15 cellular contexts compared by ENCODE assay signal in the genomic region with DNA sequence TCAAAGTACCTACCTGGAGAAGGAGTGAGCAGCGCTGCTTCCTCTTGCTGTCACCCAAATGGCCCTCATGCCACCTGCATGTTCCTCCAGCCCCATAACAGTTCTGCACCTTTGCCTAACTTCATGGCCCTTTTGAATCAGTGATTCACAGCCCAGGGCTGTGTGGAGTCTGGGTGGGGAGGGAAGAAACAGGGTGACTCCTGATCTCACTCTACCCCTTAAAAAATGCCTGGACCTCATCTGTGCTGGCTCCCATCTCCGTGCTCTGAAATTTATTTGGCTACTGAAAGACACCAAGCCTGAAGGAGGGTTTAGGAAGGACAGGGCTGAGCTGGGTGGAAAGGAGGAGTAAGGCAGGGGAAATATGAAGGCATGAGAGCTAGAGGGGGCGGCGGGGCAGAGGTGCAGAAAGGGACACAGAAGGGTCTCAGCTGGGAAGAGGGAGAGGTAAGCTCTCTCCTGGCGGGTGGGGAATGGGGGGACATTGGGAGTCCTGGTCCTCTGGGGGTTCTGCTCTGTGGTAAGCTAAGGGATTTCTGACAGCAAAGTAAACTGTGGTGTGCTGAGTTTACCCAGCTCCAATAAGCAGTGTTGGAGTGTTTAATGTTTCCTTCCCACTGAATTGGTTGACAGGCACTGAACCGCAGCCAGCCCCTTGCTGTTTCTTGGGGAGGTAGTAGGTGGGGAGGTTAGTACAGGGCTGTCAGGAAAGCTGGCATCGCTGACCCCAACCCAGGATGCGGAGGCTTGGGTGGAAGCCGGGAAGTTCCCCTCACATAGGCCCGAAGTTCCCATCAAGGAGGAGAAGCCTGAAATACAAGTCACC.
DNase-seq lines count a peak whose midpoint lies in the region; ATAC-seq and TF ChIP-seq lines count a peak whose summit lies in the region.
"Had no signal": no experiment of that assay in that cellular context is flagged by ENCODE, and none has a peak within 500 bp of the region (broad histone marks: within the 10 kb centered on the region; RNA-seq: fewer than 3 reads in every experiment).

No MANE protein-coding gene starts in this region.

- no peak for TF ChIP-seq POLR2A in ovary (IDR thresholded peaks at IDR 0.05)

- 20 to 25% (median 21%) methylated on average over 10 of the region's 10 CpGs for WGBS in ovary, 3 donors

- H3K4me3 ChIP-seq in ACC112 (ENCODE audit: low read depth, low read length): peak overlapping the region; percentile 47; the same call in 1 of the 2 replicates
- H3K4me3 ChIP-seq in ovary: no peak overlapping the region
- H3K4me3 ChIP-seq: pancreas had no signal

- H3K36me3 ChIP-seq in ACC112 (ENCODE audit: insufficient read depth, low read length): no peaks in the 10 kb centered on the region
- no peaks in the 10 kb centered on the region for H3K36me3 ChIP-seq in ovary
- H3K36me3 ChIP-seq: pancreas had no signal

- DNase-seq in M059J (ENCODE audit: low read depth) (peak; percentile 22), foreskin keratinocyte (no peak), ovary (no peak), NCI-H1436 treated with DMSO at 0.1 percent for 48 hours (lab: John Stamatoyannopoulos, UW) (no peak), NCI-H1436 (lab: John Stamatoyannopoulos, UW) (no peak)
- DNase-seq: activated CD8-positive, alpha-beta memory T cell treated with anti-CD3 and anti-CD28 coated beads for 24 hours; hippocampal formation; stimulated activated CD4-positive, alpha-beta T cell treated with anti-CD3 and anti-CD28 coated beads, Interleukin-1b, Interleukin-23, amount 100 ng/mL, for 48 hours; T1000 had no signal

- no peak for TF ChIP-seq EP300 in ovary (IDR thresholded peaks at IDR 0.05)

- peak; percentile 25 for ATAC-seq in foreskin keratinocyte
- ATAC-seq in GM21528 (IDR thresholded peaks at IDR 0.05; ENCODE audit: low FRiP score, unreplicated experiment): no peak
- no peak for ATAC-seq in GM21717 (IDR thresholded peaks at IDR 0.05; ENCODE audit: unreplicated experiment)
- ATAC-seq: HCT116, Panc1 had no signal

- no peak for TF ChIP-seq CTCF in foreskin keratinocyte (conservative IDR thresholded peaks at IDR 0.05)
- no peak for TF ChIP-seq CTCF in ovary (IDR thresholded peaks at IDR 0.05)

- H3K4me1 ChIP-seq in ACC112 (ENCODE audit: control insufficient read depth, insufficient read depth, low read length, unreplicated experiment) (peaks cover 24% of the 10 kb centered on the region), foreskin keratinocyte (no peaks in the 10 kb centered on the region), ovary (ENCODE audit: insufficient read depth) (peaks cover 45% of the 10 kb centered on the region)

- intact Hi-C loops in ovary (cut with DNase I): no loop called here

- peaks cover 44% of the 10 kb centered on the region for H3K27me3 ChIP-seq in ACC112 (ENCODE audit: insufficient read depth, low read length)
- H3K27me3 ChIP-seq in foreskin keratinocyte: peaks cover 42% of the 10 kb centered on the region
- no peaks in the 10 kb centered on the region for H3K27me3 ChIP-seq in ovary
- H3K27me3 ChIP-seq: pancreas had no signal

- H3K9me3 ChIP-seq in ovary: no peaks in the 10 kb centered on the region
- H3K9me3 ChIP-seq: pancreas had no signal

- no peak overlapping the region for H2AFZ ChIP-seq in ACC112 (ENCODE audit: low read length, unreplicated experiment)

- no peaks in the 10 kb centered on the region for H3K79me2 ChIP-seq in ACC112 (ENCODE audit: control insufficient read depth, insufficient read depth, low read length, unreplicated experiment)

- H3K27ac ChIP-seq in ACC112 (ENCODE audit: low read depth, low read length) (no peak overlapping the region), foreskin keratinocyte (no peak overlapping the region), ovary (peak overlapping the region; percentile 7 to 70)
- H3K27ac ChIP-seq: pancreas had no signal

Comparison
In these comparisons a context has a peak if more than half of its experiments do, and no peak if none do; other contexts are left out.
1. H3K27ac ChIP-seq: peak in ovary (2 of 2); none in ACC112 (single experiment) and foreskin keratinocyte (single experiment).